ENCODE assay signal across 8 cellular contexts in the genomic region with DNA sequence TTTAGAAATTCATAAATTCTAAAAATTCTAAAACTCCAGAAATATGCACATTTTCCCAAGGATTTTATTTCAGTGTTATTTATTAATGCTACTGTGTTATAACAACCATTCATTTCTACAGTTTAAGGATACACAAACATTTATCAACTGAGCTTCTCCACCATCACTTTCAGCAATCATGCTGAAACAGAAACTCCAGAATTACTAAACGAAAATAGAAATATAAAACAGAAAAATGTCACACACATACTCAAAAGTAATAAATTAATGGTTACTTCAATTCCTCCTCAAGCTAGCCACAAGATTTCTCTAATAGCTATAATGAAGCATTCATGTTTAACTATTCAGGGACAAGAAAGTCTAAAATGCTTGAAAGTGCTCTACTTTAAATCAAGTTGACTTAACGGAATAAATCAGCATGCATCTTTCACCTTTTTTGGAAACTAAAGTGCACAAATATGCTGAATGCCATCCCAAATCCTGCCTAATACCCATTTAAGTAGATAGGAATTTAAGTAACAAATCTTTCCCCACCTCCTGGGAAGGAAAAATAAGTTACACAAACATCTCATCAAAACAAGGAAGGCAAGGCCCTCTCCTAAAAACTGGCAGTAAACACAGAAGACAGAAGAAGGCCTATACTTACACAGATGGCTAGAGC. TPM values are rescaled to one million over a fixed set of nuclear protein-coding genes. Genes with fewer than 3 reads are reported as not detected.
DNase-seq lines count a peak whose midpoint lies in the region; ATAC-seq, FAIRE-seq and TF ChIP-seq lines count a peak whose summit lies in the region.

No MANE protein-coding gene starts in this region.

- H3K4me1 ChIP-seq in HUES48 (ENCODE audit: control insufficient read depth, insufficient read depth, low read length) (peaks cover 35% of the 10 kb centered on the region), esophagus muscularis mucosa (peaks cover 7 to 33% (median 31%) of the 10 kb centered on the region in 4 donors), pancreas (peaks cover 13 to 15% (median 13%) of the 10 kb centered on the region in 3 donors)

- no peak for TF ChIP-seq POLR2A in esophagus muscularis mucosa (IDR thresholded peaks at IDR 0.05; ENCODE audit: low read depth)

- H3K9me3 ChIP-seq in HUES48 (ENCODE audit: control insufficient read depth, insufficient read depth, low read length) (no peaks in the 10 kb centered on the region), esophagus muscularis mucosa (no peaks in the 10 kb centered on the region), pancreas (no peaks in the 10 kb centered on the region)

- ATAC-seq in GM18498 (IDR thresholded peaks at IDR 0.05; ENCODE audit: unreplicated experiment) (peak; percentile 37), pancreas (peak; percentile 61 to 82 (median 76))

- H3K27me3 ChIP-seq in HUES48 (ENCODE audit: control insufficient read depth, insufficient read depth, low read length) (no peaks in the 10 kb centered on the region), esophagus muscularis mucosa (no peaks in the 10 kb centered on the region), pancreas (no peaks in the 10 kb centered on the region)

- H3K4me1 Mint-ChIP-seq in activated naive CD4-positive, alpha-beta T cell treated with anti-CD3 and anti-CD28 coated beads for 36 hours (ENCODE audit: low read depth), result peaks cover 32% of the 10 kb centered on the region

- no peak for TF ChIP-seq CTCF in esophagus muscularis mucosa (IDR thresholded peaks at IDR 0.05)
- no peak for TF ChIP-seq CTCF in pancreas (IDR thresholded peaks at IDR 0.05)

- no peak for TF ChIP-seq EP300 in esophagus muscularis mucosa (IDR thresholded peaks at IDR 0.05)

- no peaks in the 10 kb centered on the region for H3K36me3 Mint-ChIP-seq in activated naive CD4-positive, alpha-beta T cell treated with anti-CD3 and anti-CD28 coated beads for 36 hours (ENCODE audit: low read depth)

- no peak overlapping the region for H3K4me3 Mint-ChIP-seq in activated naive CD4-positive, alpha-beta T cell treated with anti-CD3 and anti-CD28 coated beads for 36 hours

- peaks cover 4% of the 10 kb centered on the region for H3K27me3 Mint-ChIP-seq in activated naive CD4-positive, alpha-beta T cell treated with anti-CD3 and anti-CD28 coated beads for 36 hours (ENCODE audit: low read depth)

- DNase-seq in esophagus muscularis mucosa (ENCODE audit: extremely low spot score) (no peak), pancreas (no peak), EL (no peak), kidney tubule cell (ENCODE audit: low spot score) (no peak), ACHN (no peak)
- no peak for DNase-seq in activated naive CD4-positive, alpha-beta T cell treated with anti-CD3 and anti-CD28 coated beads for 36 hours

- CTCF ChIA-PET in activated naive CD4-positive, alpha-beta T cell treated with anti-CD3 and anti-CD28 coated beads for 36 hours (lab: Charles Lee), result interaction anchor here (0.6 to 2.4 kb wide), 4 partner anchors 9 to 262 kb away, joined by 3 to 8 read pairs (median 4); no protein-coding TSS in a partner anchor

- no peak overlapping the region for H3K27ac Mint-ChIP-seq in activated naive CD4-positive, alpha-beta T cell treated with anti-CD3 and anti-CD28 coated beads for 36 hours

- FAIRE-seq in pancreas (lab: Jason Lieb, UNC), result no peak

- in situ Hi-C loops in ACHN (cut with HindIII; ENCODE audit: low pct_ligation_motif_present, low pct_unique_long_range_greater_than_20kb, low sequenced_read_pairs), result no loop called here

- peaks cover 5% of the 10 kb centered on the region for H3K9me3 Mint-ChIP-seq in activated naive CD4-positive, alpha-beta T cell treated with anti-CD3 and anti-CD28 coated beads for 36 hours

- H3K27ac ChIP-seq in HUES48 (ENCODE audit: low read depth, low read length), result peak overlapping the region; percentile 79
- peak overlapping the region; percentile 64 to 76 (median 72) for H3K27ac ChIP-seq in esophagus muscularis mucosa (replicated peaks in 1 of 4)
- peak overlapping the region in 2 of 4 donors; percentile 67 to 74 for H3K27ac ChIP-seq in pancreas

- intact Hi-C loops in esophagus muscularis mucosa (cut with DNase I) (no loop called here), pancreas (cut with DNase I) (no loop called here)
- intact Hi-C loops in activated naive CD4-positive, alpha-beta T cell treated with anti-CD3 and anti-CD28 coated beads for 36 hours (cut with micrococcal nuclease), result no loop called here

- 14% methylated on average over 2 of the region's 2 CpGs for WGBS in esophagus muscularis mucosa
- 8 to 13% methylated on average over 2 of the region's 2 CpGs for WGBS in pancreas, 2 donors

- peak overlapping the region; percentile 79 for H3K4me3 ChIP-seq in HUES48 (ENCODE audit: low read depth, low read length)
- peak overlapping the region; percentile 46 to 63 (median 59) for H3K4me3 ChIP-seq in esophagus muscularis mucosa
- peak overlapping the region; percentile 1 to 46 (median 14) for H3K4me3 ChIP-seq in pancreas

- H3K9ac ChIP-seq in HUES48 (ENCODE audit: low read depth, low read length), result peak overlapping the region; percentile 73

- H3K36me3 ChIP-seq in HUES48 (ENCODE audit: control insufficient read depth, insufficient read depth, low read length) (no peaks in the 10 kb centered on the region), esophagus muscularis mucosa (no peaks in the 10 kb centered on the region), pancreas (no peaks in the 10 kb centered on the region)

RNA-seq across cellular contexts. Expression of a gene that starts 0.6 kb away (rescaled TPM):
- 10 to 100 TPM; 22.4 to 27.2 (median 26.0) TPM for total RNA-seq in esophagus muscularis mucosa
- total RNA-seq in pancreas, result 10 to 100 TPM; 31.4 to 56.4 (median 45.2) TPM
- polyA plus RNA-seq in pancreas, result 10 to 100 TPM; 15.7 to 16.3 TPM
- total RNA-seq in activated naive CD4-positive, alpha-beta T cell treated with anti-CD3 and anti-CD28 coated beads for 36 hours, result 1 to 10 TPM; 1.4 to 1.6 TPM

RNA-seq across cellular contexts. Expression of a gene that starts 54.9 kb away (rescaled TPM):
- 1 to 10 TPM; 2.1 to 2.5 (median 2.4) TPM for total RNA-seq in esophagus muscularis mucosa
- 1 to 10 TPM; 2.7 to 4.7 (median 2.9) TPM for total RNA-seq in pancreas
- polyA plus RNA-seq in pancreas, result 1 to 10 TPM; 1.7 to 2.4 TPM
- total RNA-seq in activated naive CD4-positive, alpha-beta T cell treated with anti-CD3 and anti-CD28 coated beads for 36 hours, result 1 to 10 TPM; 1.1 to 1.3 TPM

Comparison
In these comparisons a context has a peak if more than half of its experiments do, and no peak if none do; other contexts are left out.
1. H3K4me3 ChIP-seq: peak in every context shown above with its lines; median percentile 79 in HUES48; 59 in esophagus muscularis mucosa; 14 in pancreas.
2. RNA of a gene that starts 0.6 kb away (total RNA-seq): 31.4 to 56.4 TPM in pancreas and 22.4 to 27.2 TPM in esophagus muscularis mucosa; 1.4 to 1.6 TPM in activated naive CD4-positive, alpha-beta T cell treated with anti-CD3 and anti-CD28 coated beads for 36 hours; every median in the first group is over 4 times any median in the second.